Comparison of ENCODE assay signal across 7 cellular contexts in genomic region chr22:49097171-49097925, GRCh38.
"Had no signal": no experiment of that assay in that cellular context is flagged by ENCODE, and none has a peak within 500 bp of the region (broad histone marks: within the 10 kb centered on the region; RNA-seq: fewer than 3 reads in every experiment).

No MANE protein-coding gene starts in this region.

- DNase-seq: H9, HCEC 1CT, IMR-90 had no signal

- H3K4me2 ChIP-seq: GM23338 had no signal

- H3K4me3 ChIP-seq: GM23338 had no signal

- ATAC-seq: GM23338 had no signal

- H2AFZ ChIP-seq: GM23338 had no signal

- FAIRE-seq: H1, H54, HTR-8/SVneo had no signal
